In the genomic region with DNA sequence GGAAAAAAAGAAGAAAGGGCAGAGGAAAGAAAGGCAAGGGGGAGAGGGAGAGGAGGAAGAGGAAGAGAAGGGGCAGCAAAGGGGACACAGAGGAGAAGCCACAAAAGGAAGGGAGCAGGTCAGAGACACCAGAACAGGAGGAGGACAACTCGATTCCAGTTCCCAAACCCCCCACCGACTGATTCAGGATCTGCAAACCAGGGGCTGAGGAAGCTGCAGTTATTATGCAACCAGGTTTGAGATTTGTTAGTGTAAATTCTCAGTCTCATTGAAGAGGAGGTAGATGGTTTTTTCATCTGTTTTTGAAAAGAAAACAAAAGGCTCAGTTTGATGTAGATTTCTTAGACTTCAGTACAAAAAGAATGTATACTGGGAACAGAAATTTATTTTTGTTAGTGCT, we compare ENCODE assay signal across 2 cellular contexts.
TF ChIP-seq lines count a peak whose summit lies in the region.

No MANE protein-coding gene starts in this region.

TF ChIP-seq in IMR-90, 13 proteins besides CTCF, POLR2A, EP300 and RAD21:
- TF ChIP-seq CEBPB (IDR thresholded peaks at IDR 0.05; ENCODE audit: low read depth, low read length) (0 out of 2 replicates have a peak, but pooled peaks have one; percentile 2), MXI1 (IDR thresholded peaks at IDR 0.05; ENCODE audit: borderline replicate concordance, low read depth, low read length) (no peak), ELK1 (IDR thresholded peaks at IDR 0.05; ENCODE audit: borderline replicate concordance, low read depth, low read length) (no peak), NFE2L2 (IDR thresholded peaks at IDR 0.05; ENCODE audit: low read depth, low read length) (no peak)

TF ChIP-seq in H1, 55 proteins besides CTCF, POLR2A, EP300 and RAD21:
- TF ChIP-seq CEBPB (IDR thresholded peaks at IDR 0.05; ENCODE audit: low read depth, low read length) (peak; percentile 56; the same call in 1 of the 2 replicates), SAP30 (IDR thresholded peaks at IDR 0.05; ENCODE audit: insufficient read depth, insufficient replicate concordance, low read length) (no peak)
